In the genomic region with DNA sequence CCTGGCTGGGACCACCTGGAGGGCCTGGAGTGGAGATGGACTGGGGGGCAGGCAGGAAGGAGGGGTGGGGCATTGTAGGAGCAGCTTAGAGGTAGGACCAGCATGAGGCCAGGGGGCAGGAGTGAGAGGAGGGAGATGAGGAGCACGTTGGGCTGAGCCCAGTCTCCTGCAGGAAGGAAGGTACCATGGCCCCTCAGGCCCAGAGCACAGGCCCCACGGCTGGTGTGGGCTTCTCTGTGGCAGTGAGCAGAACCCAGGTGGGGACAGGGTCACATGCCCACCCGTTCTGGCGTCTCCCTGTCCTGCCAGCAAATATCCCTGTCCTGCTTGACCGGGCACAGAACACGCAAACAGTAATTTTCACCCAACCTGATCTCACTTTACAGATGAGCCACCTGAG, we compare ENCODE assay signal across 7 cellular contexts.
"Had no signal": no experiment of that assay in that cellular context is flagged by ENCODE, and none has a peak within 500 bp of the region (broad histone marks: within the 10 kb centered on the region; RNA-seq: fewer than 3 reads in every experiment).

No MANE protein-coding gene starts in this region.

- ATAC-seq: HepG2 had no signal

- DNase-seq: GM23248, GOT3, H9, HCEC 1CT, KBM-7 had no signal

- H3K4me3 ChIP-seq: GM23248 had no signal

- H3K9ac ChIP-seq: GM23248 had no signal

- H3K27ac ChIP-seq: GM23248, HL-60 had no signal
